Comparison of ENCODE assay signal across 8 cellular contexts in the genomic region with DNA sequence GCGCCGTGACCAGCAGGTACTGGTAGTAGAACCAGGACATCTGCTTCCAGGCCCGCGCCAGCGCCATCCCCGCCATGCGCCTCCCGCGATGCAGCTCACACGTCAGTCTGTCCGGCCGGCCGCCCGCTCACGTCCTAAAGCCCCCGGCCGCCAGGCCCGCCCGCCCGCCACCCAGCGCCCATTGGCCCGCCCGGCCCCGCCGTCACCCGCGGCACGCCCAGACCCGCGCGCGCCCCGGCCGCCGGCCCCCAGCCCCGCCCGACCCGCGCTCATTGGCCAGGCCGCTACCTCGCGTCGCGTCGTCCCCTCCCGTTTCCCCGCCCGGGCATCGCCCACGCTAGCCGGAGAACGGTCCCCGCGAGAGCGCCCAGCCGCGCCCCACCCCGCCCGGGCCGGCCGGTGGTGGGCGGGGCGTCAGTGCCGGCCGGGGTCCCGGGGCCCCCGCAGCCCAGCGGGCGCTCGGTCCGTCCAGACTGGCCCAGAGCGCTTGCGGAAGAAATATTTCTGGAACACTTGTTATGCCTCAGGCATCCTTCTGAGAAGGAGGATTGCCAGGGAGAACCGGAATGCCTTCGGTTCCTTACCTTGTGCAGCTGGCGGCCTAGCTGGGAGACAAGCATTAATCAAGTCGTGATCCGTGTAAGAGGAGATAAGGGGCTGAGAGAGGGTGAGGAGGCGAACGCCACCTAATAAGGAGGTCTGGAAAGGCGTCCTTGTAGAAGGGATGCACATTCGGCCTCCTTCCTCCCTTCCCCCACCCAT.
DNase-seq lines count a peak whose midpoint lies in the region; FAIRE-seq and TF ChIP-seq lines count a peak whose summit lies in the region.

A gene with protein sequence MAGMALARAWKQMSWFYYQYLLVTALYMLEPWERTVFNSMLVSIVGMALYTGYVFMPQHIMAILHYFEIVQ (minus strand): TSS at position 109 of the 762 bp plus-strand sequence. CDS start 33 bp downstream, at position 76.

- TF ChIP-seq POLR2A in H54 (IDR thresholded peaks at IDR 0.05; ENCODE audit: low read depth, low read length) = peak; percentile 89

- H3K9me3 Mint-ChIP-seq in nephron = no peaks in the 10 kb centered on the region
- no peaks in the 10 kb centered on the region for H3K9me3 Mint-ChIP-seq in stimulated activated naive CD8-positive, alpha-beta T cell treated with anti-CD3 and anti-CD28 coated beads, Interleukin-15, Interleukin-2, amounts not matched to agents 100 ng/mL and 50 ng/mL, for 24 hours

- peaks cover 2% of the 10 kb centered on the region for H3K36me3 Mint-ChIP-seq in nephron (ENCODE audit: low read depth)
- peaks cover 9% of the 10 kb centered on the region for H3K36me3 Mint-ChIP-seq in stimulated activated naive CD8-positive, alpha-beta T cell treated with anti-CD3 and anti-CD28 coated beads, Interleukin-15, Interleukin-2, amounts not matched to agents 100 ng/mL and 50 ng/mL, for 24 hours (ENCODE audit: low read depth)

- POLR2A ChIA-PET in RWPE1 (lab: Yijun Ruan, JAX; ENCODE audit: low non-redundant PET) = interaction anchor here (0.7 to 1.0 kb wide), 2 partner anchors 31 to 98 kb away, joined by 3 to 4 read pairs; no protein-coding TSS in a partner anchor

- CTCF ChIA-PET in RWPE1 (lab: Yijun Ruan, JAX) = interaction anchor here (0.5 kb wide), 1 partner anchor 25 kb away, joined by 3 read pairs; no protein-coding TSS in a partner anchor

- FAIRE-seq in H54 (lab: Jason Lieb, UNC) = no peak

- H3K27ac ChIP-seq in RWPE1 = peak within 1 kb of the TSS; percentile 87

- H3K27me3 Mint-ChIP-seq in nephron (ENCODE audit: low read depth) = no peaks in the 10 kb centered on the region
- H3K27me3 Mint-ChIP-seq in stimulated activated naive CD8-positive, alpha-beta T cell treated with anti-CD3 and anti-CD28 coated beads, Interleukin-15, Interleukin-2, amounts not matched to agents 100 ng/mL and 50 ng/mL, for 24 hours = no peaks in the 10 kb centered on the region

- DNase-seq in EL (peak; percentile 92), H54 (ENCODE audit: insufficient read length, low spot score) (peak; percentile 92), LoVo (ENCODE audit: low spot score) (peak; percentile 91), RWPE1 (ENCODE audit: low spot score) (peak; percentile 92), fibroblast of peridontal ligament (ENCODE audit: extremely low read depth) (peak; percentile 81)
- peak; percentile 86 for DNase-seq in activated T-helper 9 cell treated with anti-CD3 and anti-CD28 coated beads, Interleukin-2, amount 50 U/mL, for 16 hours (ENCODE audit: low read depth)

- TF ChIP-seq CTCF in RWPE1 (conservative IDR thresholded peaks at IDR 0.05; ENCODE audit: low read depth) (no peak), nephron (IDR thresholded peaks at IDR 0.05; ENCODE audit: unreplicated experiment in 3 of 3) (no peak)

- peaks cover 16% of the 10 kb centered on the region for H3K4me1 Mint-ChIP-seq in nephron
- H3K4me1 Mint-ChIP-seq in stimulated activated naive CD8-positive, alpha-beta T cell treated with anti-CD3 and anti-CD28 coated beads, Interleukin-15, Interleukin-2, amounts not matched to agents 100 ng/mL and 50 ng/mL, for 24 hours (ENCODE audit: low read depth) = peaks cover 16% of the 10 kb centered on the region

- peak within 1 kb of the TSS; percentile 92 to 97 (median 94) for H3K4me3 Mint-ChIP-seq in nephron
- H3K4me3 Mint-ChIP-seq in stimulated activated naive CD8-positive, alpha-beta T cell treated with anti-CD3 and anti-CD28 coated beads, Interleukin-15, Interleukin-2, amounts not matched to agents 100 ng/mL and 50 ng/mL, for 24 hours = peak within 1 kb of the TSS; percentile 95

- peak within 1 kb of the TSS; percentile 90 to 96 (median 95) for H3K27ac Mint-ChIP-seq in nephron
- H3K27ac Mint-ChIP-seq in stimulated activated naive CD8-positive, alpha-beta T cell treated with anti-CD3 and anti-CD28 coated beads, Interleukin-15, Interleukin-2, amounts not matched to agents 100 ng/mL and 50 ng/mL, for 24 hours = peak within 1 kb of the TSS; percentile 91

Comparison
In these comparisons a context has a peak if more than half of its experiments do, and no peak if none do; other contexts are left out.
1. Peak in every context shown above with its lines: DNase-seq and H3K27ac ChIP-seq.